8 cellular contexts compared by ENCODE assay signal in the genomic region with DNA sequence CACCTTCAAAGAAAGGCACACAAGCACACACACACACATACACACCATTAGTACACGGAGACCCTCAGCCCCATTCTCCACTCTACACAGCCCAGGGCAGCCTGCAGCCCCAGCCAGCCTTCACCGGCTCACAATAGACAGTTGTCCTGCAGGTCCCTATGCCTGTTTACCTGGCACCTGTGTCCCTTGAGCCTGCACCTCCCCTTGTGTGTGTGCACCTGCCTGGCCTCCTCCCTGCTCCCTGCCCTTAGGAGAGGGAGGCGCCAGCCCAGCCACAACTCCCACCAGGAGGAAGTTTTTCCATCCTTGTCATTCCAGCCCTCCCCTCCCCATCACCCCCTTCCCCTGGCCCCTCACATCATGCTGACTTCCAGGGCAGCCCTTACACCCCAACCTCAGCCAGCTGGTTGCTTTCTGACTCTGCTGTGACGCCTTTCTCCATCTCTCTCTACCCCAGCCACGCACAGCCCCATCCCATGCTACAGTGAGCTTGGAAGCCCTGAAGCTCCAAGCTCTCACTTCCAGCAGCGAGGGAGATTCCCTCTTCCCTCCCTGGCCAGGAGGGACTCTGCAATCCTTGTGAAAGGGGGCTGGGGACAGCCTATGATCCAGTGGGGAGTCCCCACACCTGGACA. TPM values are rescaled to one million over a fixed set of nuclear protein-coding genes. Genes with fewer than 3 reads are reported as not detected.
A peak's percentile ranks its signal among the peaks of the same experiment; 100 is the strongest.
DNase-seq lines count a peak whose midpoint lies in the region; ATAC-seq and TF ChIP-seq lines count a peak whose summit lies in the region.

No MANE protein-coding gene starts in this region.

- peak overlapping the region in 1 of 2 experiments; percentile 66 for H3K23ac ChIP-seq in mesenchymal stem cell (ENCODE audit: low read length in 2 of 2)

- H3K4me1 ChIP-seq in ascending aorta (peaks cover 38 to 56% of the 10 kb centered on the region in 2 donors), mesenchymal stem cell (ENCODE audit: control insufficient read depth, insufficient read depth, low read depth, low read length) (peaks cover 44% of the 10 kb centered on the region)

- H3K27ac ChIP-seq in ascending aorta (peak overlapping the region; percentile 96 to 99), mesenchymal stem cell (ENCODE audit: low read length, poor library complexity, severe bottlenecking) (peak overlapping the region; percentile 82)

- H3K27ac Mint-ChIP-seq in stimulated activated naive CD8-positive, alpha-beta T cell treated with anti-CD3 and anti-CD28 coated beads, Interleukin-15, Interleukin-2, amounts not matched to agents 100 ng/mL and 50 ng/mL, for 24 hours, result peak overlapping the region; percentile 76

- H3K4me1 Mint-ChIP-seq in stimulated activated naive CD8-positive, alpha-beta T cell treated with anti-CD3 and anti-CD28 coated beads, Interleukin-15, Interleukin-2, amounts not matched to agents 100 ng/mL and 50 ng/mL, for 24 hours (ENCODE audit: low read depth), result peaks cover 84% of the 10 kb centered on the region

- intact Hi-C loops in ascending aorta (cut with DNase I), result loop anchor here (1.0 to 2.0 kb wide), 2 partner anchors 118 to 139 kb away; no protein-coding TSS in a partner anchor

- no peak overlapping the region for H4K91ac ChIP-seq in mesenchymal stem cell (ENCODE audit: low read length)

- no peaks in the 10 kb centered on the region for H3K79me1 ChIP-seq in mesenchymal stem cell (replicated peaks; ENCODE audit: low read length, poor library complexity, severe bottlenecking)

- no peak overlapping the region for H2AFZ ChIP-seq in mesenchymal stem cell (ENCODE audit: low read depth, low read length)

- peak overlapping the region in 1 of 2 experiments; percentile 80 for H3K14ac ChIP-seq in mesenchymal stem cell (ENCODE audit: low read length in 2 of 2)

- no peak for TF ChIP-seq CTCF in ascending aorta (IDR thresholded peaks at IDR 0.05)

- peaks cover 0 to 5% of the 10 kb centered on the region in 2 donors for H3K36me3 ChIP-seq in ascending aorta
- H3K36me3 ChIP-seq in mesenchymal stem cell (ENCODE audit: control insufficient read depth in 1 of 2, insufficient read depth in 2 of 2, low read depth in 1 of 2, low read length in 2 of 2), result peaks cover 20 to 51% of the 10 kb centered on the region in 2 experiments

- no peaks in the 10 kb centered on the region for H3K9me3 ChIP-seq in ascending aorta
- H3K9me3 ChIP-seq in mesenchymal stem cell (ENCODE audit: control insufficient read depth, low read length), result no peaks in the 10 kb centered on the region

- peak overlapping the region; percentile 64 for H3K4me2 ChIP-seq in mesenchymal stem cell (ENCODE audit: low read length, poor library complexity, severe bottlenecking)

- H2AK5ac ChIP-seq in mesenchymal stem cell (ENCODE audit: low read length, severe bottlenecking), result peak overlapping the region; percentile 37

- 53% methylated on average over 5 of the region's 6 CpGs for WGBS in mesenchymal stem cell

- H2BK120ac ChIP-seq in mesenchymal stem cell (ENCODE audit: low read depth, low read length), result no peak overlapping the region

- no peak overlapping the region for H4K8ac ChIP-seq in mesenchymal stem cell (ENCODE audit: low read length)

- peak overlapping the region; percentile 98 for H3K4me3 ChIP-seq in ascending aorta
- H3K4me3 ChIP-seq in mesenchymal stem cell (ENCODE audit: insufficient read depth in 1 of 2, low read depth in 1 of 2, low read length in 2 of 2), result peak overlapping the region; percentile 96 to 98

- H3K27me3 Mint-ChIP-seq in stimulated activated naive CD8-positive, alpha-beta T cell treated with anti-CD3 and anti-CD28 coated beads, Interleukin-15, Interleukin-2, amounts not matched to agents 100 ng/mL and 50 ng/mL, for 24 hours, result no peaks in the 10 kb centered on the region

- peak overlapping the region; percentile 35 to 37 for H2BK12ac ChIP-seq in mesenchymal stem cell (ENCODE audit: low read length in 2 of 2)

- H2BK15ac ChIP-seq in mesenchymal stem cell (ENCODE audit: low read depth, poor library complexity, severe bottlenecking), result no peak overlapping the region

- no peaks in the 10 kb centered on the region for H3K9me3 Mint-ChIP-seq in stimulated activated naive CD8-positive, alpha-beta T cell treated with anti-CD3 and anti-CD28 coated beads, Interleukin-15, Interleukin-2, amounts not matched to agents 100 ng/mL and 50 ng/mL, for 24 hours

- DNase-seq in stimulated activated naive CD8-positive, alpha-beta T cell treated with anti-CD3 and anti-CD28 coated beads, Interleukin-15, Interleukin-2, amounts not matched to agents 100 U/mL and 50 U/mL, for 24 hours, result no peak
- DNase-seq in ascending aorta (ENCODE audit: low spot score in 2 of 2) (no peak), mesenchymal stem cell (no peak), SKM-1 treated with dmso at 0.1 percent for 144 hours (lab: John Stamatoyannopoulos, UW; ENCODE audit: unreplicated experiment) (no peak), ecto neural progenitor cell (ENCODE audit: low spot score) (no peak), NK-92 (lab: John Stamatoyannopoulos, UW; ENCODE audit: unreplicated experiment) (no peak)

- peak overlapping the region; percentile 1 to 58 for H3K18ac ChIP-seq in mesenchymal stem cell (ENCODE audit: low read depth in 1 of 2, low read length in 2 of 2)

- peak overlapping the region; percentile 98 for H3K9ac ChIP-seq in mesenchymal stem cell (ENCODE audit: low read length)

- no peak overlapping the region for H2BK5ac ChIP-seq in mesenchymal stem cell (ENCODE audit: low read depth, low read length, poor library complexity, severe bottlenecking)

- H3K36me3 Mint-ChIP-seq in stimulated activated naive CD8-positive, alpha-beta T cell treated with anti-CD3 and anti-CD28 coated beads, Interleukin-15, Interleukin-2, amounts not matched to agents 100 ng/mL and 50 ng/mL, for 24 hours (ENCODE audit: low read depth), result no peaks in the 10 kb centered on the region

- no peak for ATAC-seq in stimulated activated naive CD8-positive, alpha-beta T cell treated with anti-CD3 and anti-CD28 coated beads, Interleukin-15, Interleukin-2, amounts not matched to agents 100 U/mL and 50 U/mL, for 24 hours
- no peak for ATAC-seq in GM21390 (IDR thresholded peaks at IDR 0.05; ENCODE audit: unreplicated experiment)

- H3K27me3 ChIP-seq in ascending aorta, result no peaks in the 10 kb centered on the region
- no peaks in the 10 kb centered on the region for H3K27me3 ChIP-seq in mesenchymal stem cell (ENCODE audit: control insufficient read depth in 1 of 2, insufficient read depth in 1 of 2, low read length in 2 of 2)

- H3K4ac ChIP-seq in mesenchymal stem cell (ENCODE audit: low read depth in 1 of 2, low read length in 2 of 2), result peak overlapping the region in 1 of 2 experiments; percentile 54

- H3K4me3 Mint-ChIP-seq in stimulated activated naive CD8-positive, alpha-beta T cell treated with anti-CD3 and anti-CD28 coated beads, Interleukin-15, Interleukin-2, amounts not matched to agents 100 ng/mL and 50 ng/mL, for 24 hours, result peak overlapping the region; percentile 84

RNA-seq across cellular contexts. Expression of a gene that starts 4.4 kb away (rescaled TPM):
- total RNA-seq in ascending aorta, result 718 TPM
- 71.8 TPM for polyA plus RNA-seq in mesenchymal stem cell (2013, experiment 1 of 2)
- polyA plus RNA-seq in mesenchymal stem cell (2013, experiment 2 of 2), result 65.2 TPM

RNA-seq across cellular contexts. Expression of a gene that starts 31.5 kb away (rescaled TPM):
- total RNA-seq in ascending aorta, result 1,083 TPM
- 1,160 TPM for polyA plus RNA-seq in mesenchymal stem cell (2013, experiment 1 of 2)
- 1,130 TPM for polyA plus RNA-seq in mesenchymal stem cell (2013, experiment 2 of 2)

RNA-seq across cellular contexts. Expression of a gene that starts 49.1 kb away (rescaled TPM):
- total RNA-seq in ascending aorta, result 18.4 TPM
- 6.3 TPM for polyA plus RNA-seq in mesenchymal stem cell (2013, experiment 1 of 2)
- 6.5 TPM for polyA plus RNA-seq in mesenchymal stem cell (2013, experiment 2 of 2)

RNA-seq across cellular contexts. Expression of a gene that starts 59.4 kb away (rescaled TPM):
- 79.2 TPM for total RNA-seq in ascending aorta
- 50.7 TPM for polyA plus RNA-seq in mesenchymal stem cell (2013, experiment 1 of 2)
- 50.7 TPM for polyA plus RNA-seq in mesenchymal stem cell (2013, experiment 2 of 2)
